In the genomic region with DNA sequence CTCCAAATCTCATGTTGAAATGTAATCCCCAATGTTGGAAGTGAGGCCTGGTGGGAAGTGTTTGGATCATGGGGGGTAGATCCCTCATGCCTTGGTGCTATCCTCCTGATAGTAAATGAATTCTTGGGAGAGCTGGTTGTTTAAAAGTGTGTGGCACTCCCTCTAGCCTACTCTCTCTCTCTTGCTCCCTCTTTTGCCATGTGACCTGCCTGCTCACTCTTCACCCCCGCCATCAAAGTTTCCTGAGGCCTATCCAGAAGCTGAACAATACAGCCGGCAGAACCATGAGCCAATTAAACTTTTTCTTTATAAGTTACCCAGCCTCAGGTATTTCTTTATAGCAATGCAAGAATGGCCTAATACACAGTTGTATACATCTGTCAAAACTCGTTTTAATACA, we compare ENCODE assay signal across 24 cellular contexts.
"Had no signal": no experiment of that assay in that cellular context is flagged by ENCODE, and none has a peak within 500 bp of the region (broad histone marks: within the 10 kb centered on the region; RNA-seq: fewer than 3 reads in every experiment).

No MANE protein-coding gene starts in this region.

- H3K27ac Mint-ChIP-seq: immature natural killer cell; naive thymus-derived CD4-positive, alpha-beta T cell; nephron progenitor cell; stimulated activated naive B cell treated with anti-CD40 and anti-IgM and Interleukin-4, amounts not matched to agents 10 μg/mL and 1 μg/mL and 100 μg/mL, for 72 hours; stimulated activated naive CD8-positive, alpha-beta T cell treated with anti-CD3 and anti-CD28 coated beads, Interleukin-15, amount 100 ng/mL, for 72 hours had no signal

- H3K4me3 ChIP-seq: dorsolateral prefrontal cortex, heart left ventricle, lung, right atrium auricular region, sigmoid colon, skin epidermis, testis, tibial nerve had no signal

- ATAC-seq: esophagus mucosa; heart left ventricle; left ventricle myocardium superior; naive thymus-derived CD4-positive, alpha-beta T cell; stimulated activated naive B cell treated with anti-CD40 and anti-IgM and Interleukin-4, amounts not matched to agents 10 μg/mL and 1 μg/mL and 100 μg/mL, for 72 hours; stimulated activated naive CD8-positive, alpha-beta T cell treated with anti-CD3 and anti-CD28 coated beads, Interleukin-15, amount 100 ng/mL, for 72 hours had no signal

- H3K4me1 Mint-ChIP-seq: immature natural killer cell; nephron progenitor cell; stimulated activated naive CD8-positive, alpha-beta T cell treated with anti-CD3 and anti-CD28 coated beads, Interleukin-15, amount 100 ng/mL, for 72 hours had no signal

- H3K27me3 Mint-ChIP-seq: stimulated activated naive CD8-positive, alpha-beta T cell treated with anti-CD3 and anti-CD28 coated beads, Interleukin-15, amount 100 ng/mL, for 72 hours had no signal

- DNase-seq: cortex of kidney; dorsolateral prefrontal cortex; effector CD8-positive, alpha-beta T cell; heart left ventricle; hippocampal formation; immature natural killer cell; left ventricle myocardium superior; mesenchymal stem cell; naive thymus-derived CD4-positive, alpha-beta T cell; nephron progenitor cell; posterior cingulate gyrus; sigmoid colon; stimulated activated CD4-positive, alpha-beta T cell treated with anti-CD3 and anti-CD28 coated beads, Interleukin-2, amount 100 ng/mL, for 24 hours; stimulated activated CD4-positive, alpha-beta T cell treated with anti-CD3 and anti-CD28 coated beads, Interleukin-4, amount 100 ng/mL, for 4 hours; stimulated activated naive B cell treated with anti-CD40 and anti-IgM and Interleukin-4, amounts not matched to agents 10 μg/mL and 1 μg/mL and 100 μg/mL, for 72 hours; stimulated activated naive CD8-positive, alpha-beta T cell treated with anti-CD3 and anti-CD28 coated beads, Interleukin-15, amount 100 ng/mL, for 72 hours; testis had no signal

- H3K9me3 Mint-ChIP-seq: immature natural killer cell; naive thymus-derived CD4-positive, alpha-beta T cell; nephron progenitor cell; stimulated activated naive B cell treated with anti-CD40 and anti-IgM and Interleukin-4, amounts not matched to agents 10 μg/mL and 1 μg/mL and 100 μg/mL, for 72 hours; stimulated activated naive CD8-positive, alpha-beta T cell treated with anti-CD3 and anti-CD28 coated beads, Interleukin-15, amount 100 ng/mL, for 72 hours had no signal

- H3K4me1 ChIP-seq: heart left ventricle, right atrium auricular region, testis, tibial nerve had no signal

- H3K27me3 ChIP-seq: dorsolateral prefrontal cortex, heart left ventricle, right atrium auricular region, sigmoid colon, testis, tibial nerve had no signal

- H3K36me3 Mint-ChIP-seq: immature natural killer cell; stimulated activated naive B cell treated with anti-CD40 and anti-IgM and Interleukin-4, amounts not matched to agents 10 μg/mL and 1 μg/mL and 100 μg/mL, for 72 hours had no signal

- H3K4me3 Mint-ChIP-seq: immature natural killer cell; naive thymus-derived CD4-positive, alpha-beta T cell; nephron progenitor cell; stimulated activated naive B cell treated with anti-CD40 and anti-IgM and Interleukin-4, amounts not matched to agents 10 μg/mL and 1 μg/mL and 100 μg/mL, for 72 hours; stimulated activated naive CD8-positive, alpha-beta T cell treated with anti-CD3 and anti-CD28 coated beads, Interleukin-15, amount 100 ng/mL, for 72 hours had no signal

- FAIRE-seq: frontal cortex, keratinocyte had no signal

- H3K9me3 ChIP-seq: heart left ventricle, right atrium auricular region, sigmoid colon, testis, tibial nerve had no signal

- H3K27ac ChIP-seq: dorsolateral prefrontal cortex, heart left ventricle, right atrium auricular region, sigmoid colon, skin epidermis, testis, tibial nerve had no signal
